ENCODE assay signal across 9 cellular contexts in genomic region chr10:66180651-66181318, GRCh38.
A peak's percentile ranks its signal among the peaks of the same experiment; 100 is the strongest.
DNase-seq lines count a peak whose midpoint lies in the region; ATAC-seq and TF ChIP-seq lines count a peak whose summit lies in the region.
"Had no signal": no experiment of that assay in that cellular context is flagged by ENCODE, and none has a peak within 500 bp of the region (broad histone marks: within the 10 kb centered on the region; RNA-seq: fewer than 3 reads in every experiment).

No MANE protein-coding gene starts in this region.

- H3K9me3 ChIP-seq in SK-N-MC (ENCODE audit: low read depth, low read length): no peaks in the 10 kb centered on the region

- peak overlapping the region; percentile 41; the same call in 1 of the 2 replicates for H2AFZ ChIP-seq in KMS-11 (ENCODE audit: low read depth)

- no peaks in the 10 kb centered on the region for H3K79me2 ChIP-seq in KMS-11 (ENCODE audit: insufficient read depth, low read depth)

- no peaks in the 10 kb centered on the region for H3K36me3 Mint-ChIP-seq in naive B cell

- ATAC-seq in esophagus mucosa (peak; percentile 61), naive B cell (ENCODE audit: low read depth in 2 of 2) (peak; percentile 32 to 49)

- in situ Hi-C loops in ACHN (cut with HindIII; ENCODE audit: low pct_ligation_motif_present, low pct_unique_long_range_greater_than_20kb, low sequenced_read_pairs): no loop called here

- DNase-seq in ACHN: peak; percentile 74
- DNase-seq in GM06990 (ENCODE audit: extremely low read depth, insufficient read length): peak; percentile 1
- DNase-seq in HCEC 1CT: peak; percentile 30
- DNase-seq in SK-N-MC (ENCODE audit: low read depth, low spot score): peak; percentile 20
- DNase-seq in naive B cell: peak; percentile 20
- DNase-seq in NCI-H128 (lab: John Stamatoyannopoulos, UW; ENCODE audit: unreplicated experiment): no peak

- H4K20me1 ChIP-seq in KMS-11 (ENCODE audit: insufficient read depth): no peaks in the 10 kb centered on the region

- H3K4me3 ChIP-seq in GM06990 (replicated peaks; ENCODE audit: low read depth, low read length): no peak overlapping the region
- H3K4me3 ChIP-seq in KMS-11 (IDR thresholded peaks at IDR 0.05; ENCODE audit: insufficient read depth, low read depth, low read length): no peak overlapping the region
- no peak overlapping the region for H3K4me3 ChIP-seq in SK-N-MC
- H3K4me3 ChIP-seq: skin epidermis had no signal

- no peaks in the 10 kb centered on the region for H3K27me3 Mint-ChIP-seq in naive B cell

- TF ChIP-seq CTCF in GM06990 (IDR thresholded peaks at IDR 0.05; ENCODE audit: insufficient read depth, low read length, poor library complexity, severe bottlenecking) (peak; percentile 56), KMS-11 (conservative IDR thresholded peaks at IDR 0.05; ENCODE audit: low read depth, low read length) (peak; percentile 77)

- H3K36me3 ChIP-seq in GM06990 (ENCODE audit: control insufficient read depth, insufficient read depth, low read length) (no peaks in the 10 kb centered on the region), KMS-11 (ENCODE audit: insufficient read depth) (no peaks in the 10 kb centered on the region), SK-N-MC (ENCODE audit: insufficient read depth, low read length) (no peaks in the 10 kb centered on the region)

- no peaks in the 10 kb centered on the region for H3K4me1 ChIP-seq in KMS-11 (ENCODE audit: low read depth, poor library complexity, severe bottlenecking)

- H3K4me1 Mint-ChIP-seq in naive B cell: no peaks in the 10 kb centered on the region

- H3K27ac ChIP-seq in KMS-11: no peak overlapping the region
- no peak overlapping the region for H3K27ac ChIP-seq in SK-N-MC
- H3K27ac ChIP-seq: skin epidermis had no signal

- no peak overlapping the region for H3K4me3 Mint-ChIP-seq in naive B cell

- no peak overlapping the region for H3K9ac ChIP-seq in KMS-11
- no peak overlapping the region for H3K9ac ChIP-seq in SK-N-MC (ENCODE audit: insufficient read length)

- no peak overlapping the region for H3K4me2 ChIP-seq in KMS-11

- H3K9me3 Mint-ChIP-seq in naive B cell: no peaks in the 10 kb centered on the region

- H3K27me3 ChIP-seq in GM06990 (replicated peaks; ENCODE audit: control insufficient read depth, insufficient read depth, low read length) (no peaks in the 10 kb centered on the region), KMS-11 (ENCODE audit: insufficient read depth, low read depth) (no peaks in the 10 kb centered on the region)

- H3K27ac Mint-ChIP-seq in naive B cell: no peak overlapping the region
